ENCODE assay signal across 27 cellular contexts in the genomic region with DNA sequence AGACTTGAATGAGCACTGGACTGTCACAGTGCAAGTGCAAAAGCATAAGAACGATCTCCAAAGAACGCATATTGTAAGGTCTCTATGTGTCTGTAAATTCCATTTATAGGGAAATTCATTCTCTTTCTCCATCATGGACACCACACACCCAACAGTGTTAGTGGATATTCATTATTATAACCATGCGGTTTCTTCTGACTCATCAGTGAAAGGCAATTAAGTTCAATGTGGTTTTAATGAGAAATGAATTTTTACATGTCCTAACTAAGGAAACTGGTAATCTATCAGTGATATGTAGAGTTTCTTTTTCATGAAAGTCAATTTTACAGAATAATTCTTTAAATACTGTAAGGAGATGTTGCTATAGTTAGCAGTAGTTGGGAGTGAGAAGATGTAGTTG. TPM values are rescaled to one million over a fixed set of nuclear protein-coding genes. Genes with fewer than 3 reads are reported as not detected.
A peak's percentile ranks its signal among the peaks of the same experiment; 100 is the strongest.
DNase-seq lines count a peak whose midpoint lies in the region; ATAC-seq lines count a peak whose summit lies in the region.
"Had no signal": no experiment of that assay in that cellular context is flagged by ENCODE, and none has a peak within 500 bp of the region (broad histone marks: within the 10 kb centered on the region; RNA-seq: fewer than 3 reads in every experiment).

No MANE protein-coding gene starts in this region.

- H3K27ac Mint-ChIP-seq in activated naive CD4-positive, alpha-beta T cell treated with anti-CD3 and anti-CD28 coated beads for 36 hours, result peak overlapping the region; percentile 97
- peak overlapping the region; percentile 86 for H3K27ac Mint-ChIP-seq in activated CD4-positive, alpha-beta memory T cell treated with anti-CD3 and anti-CD28 coated beads for 36 hours
- peak overlapping the region; percentile 97 for H3K27ac Mint-ChIP-seq in central memory CD8-positive, alpha-beta T cell (ENCODE audit: low read depth)
- H3K27ac Mint-ChIP-seq in stimulated activated naive CD8-positive, alpha-beta T cell treated with anti-CD3 and anti-CD28 coated beads, Interleukin-15, Interleukin-2, amounts not matched to agents 100 ng/mL and 50 ng/mL, for 24 hours, result peak overlapping the region; percentile 83
- no peak overlapping the region for H3K27ac Mint-ChIP-seq in stimulated activated naive B cell treated with anti-CD40 and anti-IgM and Interleukin-4, amounts not matched to agents 10 μg/mL and 1 μg/mL and 100 μg/mL, for 72 hours
- H3K27ac Mint-ChIP-seq: naive B cell; stimulated activated memory B cell treated with anti-CD40 and anti-IgM and Interleukin-4, amounts not matched to agents 10 μg/mL and 1 μg/mL and 100 μg/mL, for 72 hours had no signal

- CTCF ChIA-PET in activated naive CD4-positive, alpha-beta T cell treated with anti-CD3 and anti-CD28 coated beads for 36 hours (lab: Charles Lee), result interaction anchor here (1.4 kb wide), 1 partner anchor 20 kb away, joined by 5 read pairs; no protein-coding TSS in a partner anchor
- CTCF ChIA-PET in activated CD4-positive, alpha-beta memory T cell treated with anti-CD3 and anti-CD28 coated beads for 36 hours (lab: Charles Lee), result interaction anchor here (0.9 kb wide), 1 partner anchor 27 kb away, joined by 3 read pairs; no protein-coding TSS in a partner anchor

- peaks cover 82% of the 10 kb centered on the region for H3K4me1 Mint-ChIP-seq in activated naive CD4-positive, alpha-beta T cell treated with anti-CD3 and anti-CD28 coated beads for 36 hours (ENCODE audit: low read depth)
- peaks cover 82% of the 10 kb centered on the region for H3K4me1 Mint-ChIP-seq in activated CD4-positive, alpha-beta memory T cell treated with anti-CD3 and anti-CD28 coated beads for 36 hours (ENCODE audit: low read depth)
- peaks cover 80% of the 10 kb centered on the region for H3K4me1 Mint-ChIP-seq in central memory CD8-positive, alpha-beta T cell
- peaks cover 65% of the 10 kb centered on the region for H3K4me1 Mint-ChIP-seq in stimulated activated naive CD8-positive, alpha-beta T cell treated with anti-CD3 and anti-CD28 coated beads, Interleukin-15, Interleukin-2, amounts not matched to agents 100 ng/mL and 50 ng/mL, for 24 hours (ENCODE audit: low read depth)
- peaks cover under 1 to 2% of the 10 kb centered on the region in 2 donors for H3K4me1 Mint-ChIP-seq in stimulated activated naive B cell treated with anti-CD40 and anti-IgM and Interleukin-4, amounts not matched to agents 10 μg/mL and 1 μg/mL and 100 μg/mL, for 72 hours

- intact Hi-C loops in activated naive CD4-positive, alpha-beta T cell treated with anti-CD3 and anti-CD28 coated beads for 36 hours (cut with micrococcal nuclease), result no loop called here
- intact Hi-C loops in activated CD4-positive, alpha-beta memory T cell treated with anti-CD3 and anti-CD28 coated beads for 36 hours (cut with micrococcal nuclease), result loop anchor here (1.0 kb wide), 1 partner anchor 10 kb away; no protein-coding TSS in a partner anchor

- H3K36me3 Mint-ChIP-seq in activated naive CD4-positive, alpha-beta T cell treated with anti-CD3 and anti-CD28 coated beads for 36 hours (ENCODE audit: low read depth), result peaks cover 36% of the 10 kb centered on the region
- peaks cover 40% of the 10 kb centered on the region for H3K36me3 Mint-ChIP-seq in activated CD4-positive, alpha-beta memory T cell treated with anti-CD3 and anti-CD28 coated beads for 36 hours
- peaks cover 42% of the 10 kb centered on the region for H3K36me3 Mint-ChIP-seq in central memory CD8-positive, alpha-beta T cell (ENCODE audit: insufficient read depth)
- H3K36me3 Mint-ChIP-seq in stimulated activated naive CD8-positive, alpha-beta T cell treated with anti-CD3 and anti-CD28 coated beads, Interleukin-15, Interleukin-2, amounts not matched to agents 100 ng/mL and 50 ng/mL, for 24 hours (ENCODE audit: low read depth), result peaks cover 51% of the 10 kb centered on the region
- H3K36me3 Mint-ChIP-seq in stimulated activated naive B cell treated with anti-CD40 and anti-IgM and Interleukin-4, amounts not matched to agents 10 μg/mL and 1 μg/mL and 100 μg/mL, for 72 hours, result no peaks in the 10 kb centered on the region
- H3K36me3 Mint-ChIP-seq: naive B cell; stimulated activated memory B cell treated with anti-CD40 and anti-IgM and Interleukin-4, amounts not matched to agents 10 μg/mL and 1 μg/mL and 100 μg/mL, for 72 hours had no signal

- H3K4me3 Mint-ChIP-seq in activated naive CD4-positive, alpha-beta T cell treated with anti-CD3 and anti-CD28 coated beads for 36 hours, result peak overlapping the region; percentile 33
- H3K4me3 Mint-ChIP-seq in activated CD4-positive, alpha-beta memory T cell treated with anti-CD3 and anti-CD28 coated beads for 36 hours, result peak overlapping the region; percentile 48
- H3K4me3 Mint-ChIP-seq in central memory CD8-positive, alpha-beta T cell, result peak overlapping the region; percentile 66
- H3K4me3 Mint-ChIP-seq in stimulated activated naive CD8-positive, alpha-beta T cell treated with anti-CD3 and anti-CD28 coated beads, Interleukin-15, Interleukin-2, amounts not matched to agents 100 ng/mL and 50 ng/mL, for 24 hours, result peak overlapping the region; percentile 61
- H3K4me3 Mint-ChIP-seq in stimulated activated naive B cell treated with anti-CD40 and anti-IgM and Interleukin-4, amounts not matched to agents 10 μg/mL and 1 μg/mL and 100 μg/mL, for 72 hours, result no peak overlapping the region
- H3K4me3 Mint-ChIP-seq: CD14-positive monocyte; naive B cell; stimulated activated memory B cell treated with anti-CD40 and anti-IgM and Interleukin-4, amounts not matched to agents 10 μg/mL and 1 μg/mL and 100 μg/mL, for 72 hours had no signal

- ATAC-seq in central memory CD8-positive, alpha-beta T cell (replicated peaks; ENCODE audit: extremely low read depth, poor library complexity, severe bottlenecking), result peak; percentile 30
- no peak for ATAC-seq in stimulated activated naive B cell treated with anti-CD40 and anti-IgM and Interleukin-4, amounts not matched to agents 10 μg/mL and 1 μg/mL and 100 μg/mL, for 72 hours (replicated peaks)
- ATAC-seq: left lobe of liver; Panc1; stimulated activated memory B cell treated with anti-CD40 and anti-IgM and Interleukin-4, amounts not matched to agents 10 μg/mL and 1 μg/mL and 100 μg/mL, for 72 hours had no signal

- no peaks in the 10 kb centered on the region for H3K27me3 Mint-ChIP-seq in activated naive CD4-positive, alpha-beta T cell treated with anti-CD3 and anti-CD28 coated beads for 36 hours (ENCODE audit: low read depth)
- no peaks in the 10 kb centered on the region for H3K27me3 Mint-ChIP-seq in activated CD4-positive, alpha-beta memory T cell treated with anti-CD3 and anti-CD28 coated beads for 36 hours
- H3K27me3 Mint-ChIP-seq in central memory CD8-positive, alpha-beta T cell, result no peaks in the 10 kb centered on the region
- H3K27me3 Mint-ChIP-seq in stimulated activated naive CD8-positive, alpha-beta T cell treated with anti-CD3 and anti-CD28 coated beads, Interleukin-15, Interleukin-2, amounts not matched to agents 100 ng/mL and 50 ng/mL, for 24 hours, result no peaks in the 10 kb centered on the region
- H3K27me3 Mint-ChIP-seq in stimulated activated naive B cell treated with anti-CD40 and anti-IgM and Interleukin-4, amounts not matched to agents 10 μg/mL and 1 μg/mL and 100 μg/mL, for 72 hours, result peaks cover 0 to 2% of the 10 kb centered on the region in 2 donors

- POLR2A ChIA-PET in activated CD4-positive, alpha-beta memory T cell treated with anti-CD3 and anti-CD28 coated beads for 36 hours (lab: Charles Lee), result interaction anchor here (1.1 to 1.6 kb wide), 3 partner anchors 11 to 26 kb away, joined by 3 to 6 read pairs (median 3); a partner anchor contains a TSS

- no peaks in the 10 kb centered on the region for H3K9me3 Mint-ChIP-seq in activated naive CD4-positive, alpha-beta T cell treated with anti-CD3 and anti-CD28 coated beads for 36 hours
- H3K9me3 Mint-ChIP-seq in activated CD4-positive, alpha-beta memory T cell treated with anti-CD3 and anti-CD28 coated beads for 36 hours, result no peaks in the 10 kb centered on the region
- H3K9me3 Mint-ChIP-seq in central memory CD8-positive, alpha-beta T cell, result no peaks in the 10 kb centered on the region
- no peaks in the 10 kb centered on the region for H3K9me3 Mint-ChIP-seq in stimulated activated naive CD8-positive, alpha-beta T cell treated with anti-CD3 and anti-CD28 coated beads, Interleukin-15, Interleukin-2, amounts not matched to agents 100 ng/mL and 50 ng/mL, for 24 hours
- H3K9me3 Mint-ChIP-seq in stimulated activated naive B cell treated with anti-CD40 and anti-IgM and Interleukin-4, amounts not matched to agents 10 μg/mL and 1 μg/mL and 100 μg/mL, for 72 hours, result no peaks in the 10 kb centered on the region
- H3K9me3 Mint-ChIP-seq: naive B cell; stimulated activated memory B cell treated with anti-CD40 and anti-IgM and Interleukin-4, amounts not matched to agents 10 μg/mL and 1 μg/mL and 100 μg/mL, for 72 hours had no signal

- no peak for DNase-seq in activated naive CD4-positive, alpha-beta T cell treated with anti-CD3 and anti-CD28 coated beads for 36 hours
- no peak for DNase-seq in activated naive CD4-positive, alpha-beta T cell treated with Interleukin-2 at 50 U/mL for 16 hours
- DNase-seq in activated CD4-positive, alpha-beta memory T cell treated with anti-CD3 and anti-CD28 coated beads for 36 hours, result no peak
- no peak for DNase-seq in central memory CD8-positive, alpha-beta T cell (ENCODE audit: low spot score in 2 of 2)
- no peak for DNase-seq in HuH-7.5 (ENCODE audit: low spot score)
- no peak for DNase-seq in stimulated activated naive B cell treated with anti-CD40 and anti-IgM and Interleukin-4, amounts not matched to agents 10 μg/mL and 1 μg/mL and 100 μg/mL, for 72 hours
- DNase-seq: amygdala; colonic mucosa; DMS 273 treated with DMSO at 0.1 percent for 48 hours; esophagus squamous epithelium; KBM-7; MM.1S; naive B cell; NCI-H146; NCI-H2171; NCI-H510A treated with DMSO at 0.1 percent for 48 hours; ovary; SJCRH30; stimulated activated CD4-positive, alpha-beta T cell treated with anti-CD3 and anti-CD28 coated beads, Interleukin-2, amount 100 ng/mL, for 48 hours; thyroid gland had no signal

RNA-seq across cellular contexts. Expression of a gene that starts 25.9 kb away (rescaled TPM):
- 1 to 10 TPM; 9.1 to 9.7 TPM for total RNA-seq in activated naive CD4-positive, alpha-beta T cell treated with anti-CD3 and anti-CD28 coated beads for 36 hours
- 10 to 100 TPM; 11.8 TPM for total RNA-seq in activated CD4-positive, alpha-beta memory T cell treated with anti-CD3 and anti-CD28 coated beads for 36 hours
- total RNA-seq: HT-29, SJCRH30 had no signal

RNA-seq across cellular contexts. Expression of a gene that starts 38.4 kb away (rescaled TPM):
- total RNA-seq in activated naive CD4-positive, alpha-beta T cell treated with anti-CD3 and anti-CD28 coated beads for 36 hours, result 10 to 100 TPM; 41.6 TPM
- 10 to 100 TPM; 42.5 to 44.1 TPM for total RNA-seq in activated CD4-positive, alpha-beta memory T cell treated with anti-CD3 and anti-CD28 coated beads for 36 hours
- total RNA-seq: bronchial epithelial cell, HT-29, SJCRH30 had no signal

Comparison
In these comparisons a context has a peak if more than half of its experiments do, and no peak if none do; other contexts are left out.
1. H3K4me3 Mint-ChIP-seq: peak in activated naive CD4-positive, alpha-beta T cell treated with anti-CD3 and anti-CD28 coated beads for 36 hours (single experiment), activated CD4-positive, alpha-beta memory T cell treated with anti-CD3 and anti-CD28 coated beads for 36 hours (single experiment), central memory CD8-positive, alpha-beta T cell (single experiment) and stimulated activated naive CD8-positive, alpha-beta T cell treated with anti-CD3 and anti-CD28 coated beads, Interleukin-15, Interleukin-2, amounts not matched to agents 100 ng/mL and 50 ng/mL, for 24 hours (single experiment); none in stimulated activated naive B cell treated with anti-CD40 and anti-IgM and Interleukin-4, amounts not matched to agents 10 μg/mL and 1 μg/mL and 100 μg/mL, for 72 hours (0 of 2).